ENCODE assay signal across 11 cellular contexts in the genomic region with DNA sequence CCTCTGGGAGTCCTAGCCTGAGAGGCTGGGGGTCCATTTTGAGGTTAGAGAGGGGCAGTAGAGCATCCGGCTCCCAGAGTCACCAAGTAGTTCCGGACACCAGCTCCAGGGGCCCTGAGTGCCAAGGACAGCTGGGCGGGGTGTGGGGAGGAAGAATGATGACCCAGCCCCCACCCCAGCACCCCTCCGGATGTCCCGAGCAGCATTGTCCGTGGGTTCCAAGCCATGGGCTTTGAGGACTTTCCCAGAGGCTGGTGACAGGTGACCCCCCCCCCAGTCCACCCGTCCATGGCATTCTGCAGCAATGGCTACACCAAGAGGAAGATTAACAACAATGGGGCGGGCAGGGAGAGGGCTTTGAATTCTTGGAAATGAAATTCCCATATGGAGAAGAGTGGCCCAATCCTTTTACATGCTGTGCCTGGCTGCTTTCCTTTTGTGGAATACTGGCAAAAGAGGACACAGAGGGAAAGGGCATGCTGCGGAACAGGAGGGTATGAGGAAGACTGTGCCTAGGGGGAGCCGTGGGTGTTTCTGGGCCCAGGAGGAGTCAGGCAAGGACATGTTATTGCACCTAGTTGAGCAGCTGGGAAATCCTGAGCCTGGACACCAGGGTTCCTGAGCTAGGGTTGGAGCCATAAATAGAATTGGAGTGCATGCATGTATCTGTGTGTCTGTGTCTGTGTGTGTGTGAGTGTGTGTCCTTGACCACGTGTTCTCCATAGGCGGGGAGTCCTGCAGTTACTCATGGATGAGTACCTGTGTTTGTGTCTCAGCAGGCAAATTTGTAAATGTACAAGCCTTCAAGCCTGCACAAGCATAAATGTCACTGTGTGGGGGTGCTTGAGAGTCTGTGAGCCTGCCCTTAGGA. TPM values are rescaled to one million over a fixed set of nuclear protein-coding genes. Genes with fewer than 3 reads are reported as not detected.
A peak's percentile ranks its signal among the peaks of the same experiment; 100 is the strongest.
DNase-seq lines count a peak whose midpoint lies in the region; ATAC-seq and TF ChIP-seq lines count a peak whose summit lies in the region.
"Had no signal": no experiment of that assay in that cellular context is flagged by ENCODE, and none has a peak within 500 bp of the region (broad histone marks: within the 10 kb centered on the region; RNA-seq: fewer than 3 reads in every experiment).

No MANE protein-coding gene starts in this region.

- no peak overlapping the region for H3K4me2 ChIP-seq in mesenchymal stem cell (ENCODE audit: low read length, poor library complexity, severe bottlenecking)

- H4K91ac ChIP-seq in mesenchymal stem cell (ENCODE audit: low read length), result no peak overlapping the region

- no peak overlapping the region for H3K23ac ChIP-seq in mesenchymal stem cell (ENCODE audit: low read length in 2 of 2)

- no peaks in the 10 kb centered on the region for H3K79me1 ChIP-seq in mesenchymal stem cell (replicated peaks; ENCODE audit: low read length, poor library complexity, severe bottlenecking)

- no peaks in the 10 kb centered on the region for H3K9me3 ChIP-seq in mesenchymal stem cell (ENCODE audit: control insufficient read depth, low read length)
- H3K9me3 ChIP-seq in tibial nerve, result no peaks in the 10 kb centered on the region

- H3K4me1 ChIP-seq in mesenchymal stem cell (ENCODE audit: control insufficient read depth, insufficient read depth, low read depth, low read length) (peaks cover 16% of the 10 kb centered on the region), tibial nerve (peaks cover 0 to 76% (median 15%) of the 10 kb centered on the region in 4 donors)

- no peak overlapping the region for H3K4me3 Mint-ChIP-seq in CD14-positive monocyte
- no peak overlapping the region for H3K4me3 Mint-ChIP-seq in activated T-cell treated with anti-CD3 and anti-CD28 coated beads, Interleukin-2, amount 50 U/mL, for 24 hours
- no peak overlapping the region for H3K4me3 Mint-ChIP-seq in stimulated activated naive CD8-positive, alpha-beta T cell treated with anti-CD3 and anti-CD28 coated beads, Interleukin-15, amount 100 ng/mL, for 72 hours

- H3K27me3 ChIP-seq in mesenchymal stem cell (ENCODE audit: control insufficient read depth in 1 of 2, insufficient read depth in 1 of 2, low read length in 2 of 2), result peaks cover 51 to 64% of the 10 kb centered on the region in 2 experiments
- no peaks in the 10 kb centered on the region for H3K27me3 ChIP-seq in tibial nerve

- DNase-seq in RWPE1 (ENCODE audit: low spot score) (peak; percentile 56), epithelial cell of prostate (ENCODE audit: low read depth, low spot score) (peak; percentile 98), mesenchymal stem cell (peak; percentile 29), tibial nerve (ENCODE audit: low spot score in 2 of 2) (no peak), CD14-positive monocyte (ENCODE audit: low spot score) (no peak)
- DNase-seq in activated T-cell treated with anti-CD3 and anti-CD28 coated beads, Interleukin-2, amount 50 U/mL, for 24 hours, result no peak
- DNase-seq in stimulated activated naive CD8-positive, alpha-beta T cell treated with anti-CD3 and anti-CD28 coated beads, Interleukin-15, amount 100 ng/mL, for 72 hours, result no peak
- DNase-seq in effector CD8-positive, alpha-beta T cell (lab: John Stamatoyannopoulos, UW), result no peak
- DNase-seq: activated effector memory CD4-positive, alpha-beta T cell treated with anti-CD3 and anti-CD28 coated beads, Interleukin-2, amount 50 U/mL, for 16 hours; stimulated activated CD4-positive, alpha-beta T cell treated with anti-CD3 and anti-CD28 coated beads, Interleukin-2, amount 100 ng/mL, for 24 hours had no signal

- peaks cover 1% of the 10 kb centered on the region for H3K4me1 Mint-ChIP-seq in CD14-positive monocyte
- no peaks in the 10 kb centered on the region for H3K4me1 Mint-ChIP-seq in activated T-cell treated with anti-CD3 and anti-CD28 coated beads, Interleukin-2, amount 50 U/mL, for 24 hours (ENCODE audit: low read depth)
- no peaks in the 10 kb centered on the region for H3K4me1 Mint-ChIP-seq in stimulated activated naive CD8-positive, alpha-beta T cell treated with anti-CD3 and anti-CD28 coated beads, Interleukin-15, amount 100 ng/mL, for 72 hours

- intact Hi-C loops in CD14-positive monocyte (cut with micrococcal nuclease), result no loop called here

- no peak overlapping the region for H2BK15ac ChIP-seq in mesenchymal stem cell (ENCODE audit: low read depth, poor library complexity, severe bottlenecking)

- WGBS in mesenchymal stem cell, result 72% methylated on average over 12 of the region's 12 CpGs
- WGBS in tibial nerve, 2 donors, result 19 to 35% methylated on average over 12 of the region's 12 CpGs

- POLR2A ChIA-PET in RWPE1 (lab: Yijun Ruan, JAX; ENCODE audit: low non-redundant PET), result no interaction called here

- no peak for ATAC-seq in stimulated activated naive CD8-positive, alpha-beta T cell treated with anti-CD3 and anti-CD28 coated beads, Interleukin-15, amount 100 ng/mL, for 72 hours

- H3K4ac ChIP-seq in mesenchymal stem cell (ENCODE audit: low read depth in 1 of 2, low read length in 2 of 2), result no peak overlapping the region

- H3K4me3 ChIP-seq in mesenchymal stem cell (ENCODE audit: insufficient read depth in 1 of 2, low read depth in 1 of 2, low read length in 2 of 2), result no peak overlapping the region
- peak overlapping the region; percentile 36 to 58 (median 40) for H3K4me3 ChIP-seq in tibial nerve

- no peak overlapping the region for H3K9ac ChIP-seq in mesenchymal stem cell (ENCODE audit: low read length)

- H3K36me3 ChIP-seq in mesenchymal stem cell (ENCODE audit: control insufficient read depth in 1 of 2, insufficient read depth in 2 of 2, low read depth in 1 of 2, low read length in 2 of 2) (no peaks in the 10 kb centered on the region), tibial nerve (peaks cover 0 to 8% (median 0%) of the 10 kb centered on the region in 3 donors)

- no peak for TF ChIP-seq EP300 in tibial nerve (IDR thresholded peaks at IDR 0.05)

- no peak overlapping the region for H2AK5ac ChIP-seq in mesenchymal stem cell (ENCODE audit: low read length, severe bottlenecking)

- no peak overlapping the region for H4K8ac ChIP-seq in mesenchymal stem cell (ENCODE audit: low read length)

- peak overlapping the region in 1 of 7 donors; percentile 26 for H3K27ac Mint-ChIP-seq in CD14-positive monocyte
- no peak overlapping the region for H3K27ac Mint-ChIP-seq in activated T-cell treated with anti-CD3 and anti-CD28 coated beads, Interleukin-2, amount 50 U/mL, for 24 hours
- no peak overlapping the region for H3K27ac Mint-ChIP-seq in stimulated activated naive CD8-positive, alpha-beta T cell treated with anti-CD3 and anti-CD28 coated beads, Interleukin-15, amount 100 ng/mL, for 72 hours

- H3K14ac ChIP-seq in mesenchymal stem cell (ENCODE audit: low read length in 2 of 2), result no peak overlapping the region

- no peak for TF ChIP-seq POLR2A in tibial nerve (IDR thresholded peaks at IDR 0.05)

- H3K36me3 Mint-ChIP-seq in CD14-positive monocyte, result no peaks in the 10 kb centered on the region
- no peaks in the 10 kb centered on the region for H3K36me3 Mint-ChIP-seq in activated T-cell treated with anti-CD3 and anti-CD28 coated beads, Interleukin-2, amount 50 U/mL, for 24 hours (ENCODE audit: low read depth)

- no peak overlapping the region for H2BK5ac ChIP-seq in mesenchymal stem cell (ENCODE audit: low read depth, low read length, poor library complexity, severe bottlenecking)

- no peaks in the 10 kb centered on the region for H3K9me3 Mint-ChIP-seq in CD14-positive monocyte
- H3K9me3 Mint-ChIP-seq in activated T-cell treated with anti-CD3 and anti-CD28 coated beads, Interleukin-2, amount 50 U/mL, for 24 hours, result no peaks in the 10 kb centered on the region
- no peaks in the 10 kb centered on the region for H3K9me3 Mint-ChIP-seq in stimulated activated naive CD8-positive, alpha-beta T cell treated with anti-CD3 and anti-CD28 coated beads, Interleukin-15, amount 100 ng/mL, for 72 hours

- H2BK120ac ChIP-seq in mesenchymal stem cell (ENCODE audit: low read depth, low read length), result no peak overlapping the region

- no peak overlapping the region for H2BK12ac ChIP-seq in mesenchymal stem cell (ENCODE audit: low read length in 2 of 2)

- peak overlapping the region; percentile 14 for H2AFZ ChIP-seq in mesenchymal stem cell (ENCODE audit: low read depth, low read length)

- CTCF ChIA-PET in RWPE1 (lab: Yijun Ruan, JAX), result interaction anchor here (0.7 to 1.5 kb wide), 3 partner anchors 15 to 486 kb away, joined by 3 to 4 read pairs (median 3); no protein-coding TSS in a partner anchor

- no peak for TF ChIP-seq CTCF in RWPE1 (conservative IDR thresholded peaks at IDR 0.05; ENCODE audit: low read depth)
- no peak for TF ChIP-seq CTCF in tibial nerve (IDR thresholded peaks at IDR 0.05)
- TF ChIP-seq CTCF in CD14-positive monocyte (IDR thresholded peaks at IDR 0.05), result no peak

- H3K27me3 Mint-ChIP-seq in CD14-positive monocyte (ENCODE audit: low read depth in 3 of 3), result peaks cover 2 to 17% (median 7%) of the 10 kb centered on the region in 3 donors
- H3K27me3 Mint-ChIP-seq in activated T-cell treated with anti-CD3 and anti-CD28 coated beads, Interleukin-2, amount 50 U/mL, for 24 hours, result peaks cover 22% of the 10 kb centered on the region
- peaks cover 10% of the 10 kb centered on the region for H3K27me3 Mint-ChIP-seq in stimulated activated naive CD8-positive, alpha-beta T cell treated with anti-CD3 and anti-CD28 coated beads, Interleukin-15, amount 100 ng/mL, for 72 hours

- H3K18ac ChIP-seq in mesenchymal stem cell (ENCODE audit: low read depth in 1 of 2, low read length in 2 of 2), result no peak overlapping the region

- no peak overlapping the region for H3K27ac ChIP-seq in RWPE1
- peak overlapping the region; percentile 29 for H3K27ac ChIP-seq in epithelial cell of prostate
- no peak overlapping the region for H3K27ac ChIP-seq in mesenchymal stem cell (ENCODE audit: low read length, poor library complexity, severe bottlenecking)
- peak overlapping the region; percentile 47 to 94 (median 80) for H3K27ac ChIP-seq in tibial nerve

RNA-seq across cellular contexts. Expression of gene ATP1A2, which starts 1.0 kb away (rescaled TPM):
- polyA plus RNA-seq in mesenchymal stem cell (2013, experiment 1 of 2), result 0.07 TPM
- 0.05 TPM for polyA plus RNA-seq in mesenchymal stem cell (2013, experiment 2 of 2)
- total RNA-seq in tibial nerve, result 100 to 1,000 TPM; 173 to 211 (median 201) TPM
- polyA plus RNA-seq in CD14-positive monocyte, result not detected
- total RNA-seq: fibroblast of villous mesenchyme had no signal

RNA-seq across cellular contexts. Expression of gene IGSF8, which starts 18.1 kb away (rescaled TPM):
- polyA plus RNA-seq in mesenchymal stem cell (2013, experiment 1 of 2), result 10.7 TPM
- polyA plus RNA-seq in mesenchymal stem cell (2013, experiment 2 of 2), result 10.8 TPM
- 10 to 100 TPM; 42.6 to 73.9 (median 50.7) TPM for total RNA-seq in tibial nerve
- 10 to 100 TPM in 1 of 2 donors, 1 to 10 TPM in 1; 9.6 to 10.8 TPM for polyA plus RNA-seq in CD14-positive monocyte

RNA-seq across cellular contexts. Expression of gene ATP1A4, which starts 34.9 kb away (rescaled TPM):
- not detected for polyA plus RNA-seq in mesenchymal stem cell (2013, experiment 1 of 2)
- not detected for polyA plus RNA-seq in mesenchymal stem cell (2013, experiment 2 of 2)
- total RNA-seq in tibial nerve, result 1 to 10 TPM in 3 of 4 donors, under 1 TPM in 1; 0.90 to 5.0 (median 2.1) TPM
- polyA plus RNA-seq in CD14-positive monocyte, result under 1 TPM in 1 of 2 donors, not detected in 1; 1.00 TPM
- total RNA-seq: fibroblast of villous mesenchyme had no signal

RNA-seq across cellular contexts. Expression of gene KCNJ9, which starts 35.2 kb away (rescaled TPM):
- polyA plus RNA-seq in mesenchymal stem cell (2013, experiment 1 of 2), result not detected
- not detected for polyA plus RNA-seq in mesenchymal stem cell (2013, experiment 2 of 2)
- under 1 TPM in 1 of 4 donors, not detected in 3; 0.60 TPM for total RNA-seq in tibial nerve
- polyA plus RNA-seq in CD14-positive monocyte, result not detected
- total RNA-seq: fibroblast of villous mesenchyme had no signal

RNA-seq across cellular contexts. Expression of gene KCNJ10, which starts 46.6 kb away (rescaled TPM):
- polyA plus RNA-seq in mesenchymal stem cell (2013, experiment 1 of 2), result not detected
- not detected for polyA plus RNA-seq in mesenchymal stem cell (2013, experiment 2 of 2)
- total RNA-seq in tibial nerve, result 10 to 100 TPM in 1 of 4 donors, 1 to 10 TPM in 3; 6.5 to 13.5 (median 8.8) TPM
- not detected for polyA plus RNA-seq in CD14-positive monocyte
- total RNA-seq: fibroblast of villous mesenchyme had no signal

Comparison
In these comparisons a context has a peak if more than half of its experiments do, and no peak if none do; other contexts are left out.
1. DNase-seq: peak in RWPE1 (single experiment), epithelial cell of prostate (single experiment) and mesenchymal stem cell (single experiment); none in tibial nerve (0 of 2), CD14-positive monocyte (single experiment), activated T-cell treated with anti-CD3 and anti-CD28 coated beads, Interleukin-2, amount 50 U/mL, for 24 hours (single experiment), stimulated activated naive CD8-positive, alpha-beta T cell treated with anti-CD3 and anti-CD28 coated beads, Interleukin-15, amount 100 ng/mL, for 72 hours (0 of 2) and effector CD8-positive, alpha-beta T cell (single experiment).
2. H3K27ac ChIP-seq: peak in epithelial cell of prostate (single experiment) and tibial nerve (4 of 4); none in RWPE1 (single experiment) and mesenchymal stem cell (single experiment).
3. H3K4me3 ChIP-seq: peak in tibial nerve (4 of 4); none in mesenchymal stem cell (0 of 2).